In the genomic region with DNA sequence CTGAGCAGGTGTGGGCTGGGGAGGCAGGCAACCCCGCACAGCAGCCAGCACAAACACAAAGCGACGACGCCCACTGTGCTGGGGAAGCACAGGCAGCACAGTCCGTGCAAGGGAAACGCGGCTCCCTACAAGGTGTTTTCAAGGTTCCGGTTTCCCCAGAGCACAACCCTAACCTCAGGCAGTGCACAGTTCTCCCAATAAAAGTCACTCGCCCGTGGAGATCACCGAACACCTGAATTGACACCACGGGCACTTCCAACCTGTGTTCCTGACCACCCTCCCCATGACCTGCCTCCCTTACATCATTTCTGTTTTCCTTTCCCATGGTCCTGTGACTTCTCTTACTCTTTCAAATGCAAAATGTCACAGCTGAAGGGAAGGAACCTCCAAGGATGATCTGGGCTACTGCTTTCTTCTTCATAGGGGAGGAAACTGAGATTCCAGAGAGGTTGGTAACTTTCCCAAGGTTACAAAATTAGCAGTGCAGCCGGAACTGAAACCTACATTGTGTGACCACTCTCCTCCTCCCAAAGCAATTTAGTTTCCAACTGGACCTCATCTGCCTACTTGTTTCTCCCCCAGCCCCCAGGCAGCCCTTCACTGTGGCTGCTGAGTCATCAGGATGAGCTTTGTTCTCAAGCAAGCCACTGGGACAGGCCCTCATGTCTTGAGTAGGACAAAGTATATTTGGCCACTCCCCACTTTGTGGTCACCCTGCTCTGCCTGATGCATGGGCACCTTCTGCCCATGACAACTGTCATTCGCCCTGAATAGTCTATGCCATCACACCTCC, we compare ENCODE assay signal across 8 cellular contexts.
DNase-seq lines count a peak whose midpoint lies in the region; FAIRE-seq and TF ChIP-seq lines count a peak whose summit lies in the region.

No MANE protein-coding gene starts in this region.

- H3K4me3 ChIP-seq in KMS-11 (IDR thresholded peaks at IDR 0.05; ENCODE audit: insufficient read depth, low read depth, low read length): no peak overlapping the region
- H3K4me3 ChIP-seq in bronchial epithelial cell (ENCODE audit: low read depth, low read length): no peak overlapping the region

- FAIRE-seq in bronchial epithelial cell (lab: Jason Lieb, UNC): no peak

- H3K9ac ChIP-seq in KMS-11: no peak overlapping the region

- peak overlapping the region; percentile 29 for H3K4me2 ChIP-seq in KMS-11

- H3K79me2 ChIP-seq in KMS-11 (ENCODE audit: insufficient read depth, low read depth): no peaks in the 10 kb centered on the region

- peak overlapping the region; percentile 35 for H3K27ac Mint-ChIP-seq in activated naive CD4-positive, alpha-beta T cell treated with anti-CD3 and anti-CD28 coated beads, Interleukin-2, amount 50 U/mL, for 24 hours

- H4K20me1 ChIP-seq in KMS-11 (ENCODE audit: insufficient read depth): no peaks in the 10 kb centered on the region

- no peaks in the 10 kb centered on the region for H3K9me3 Mint-ChIP-seq in activated naive CD4-positive, alpha-beta T cell treated with anti-CD3 and anti-CD28 coated beads, Interleukin-2, amount 50 U/mL, for 24 hours

- H3K4me1 Mint-ChIP-seq in activated naive CD4-positive, alpha-beta T cell treated with anti-CD3 and anti-CD28 coated beads, Interleukin-2, amount 50 U/mL, for 24 hours: peaks cover 25% of the 10 kb centered on the region

- H3K27me3 Mint-ChIP-seq in activated naive CD4-positive, alpha-beta T cell treated with anti-CD3 and anti-CD28 coated beads, Interleukin-2, amount 50 U/mL, for 24 hours: no peaks in the 10 kb centered on the region

- no peak overlapping the region for H3K27ac ChIP-seq in KMS-11

- TF ChIP-seq CTCF in KMS-11 (conservative IDR thresholded peaks at IDR 0.05; ENCODE audit: low read depth, low read length) (no peak), bronchial epithelial cell (IDR thresholded peaks at IDR 0.05; ENCODE audit: insufficient read depth, low read length, severe bottlenecking) (no peak)

- H3K4me1 ChIP-seq in KMS-11 (ENCODE audit: low read depth, poor library complexity, severe bottlenecking): peaks cover 19% of the 10 kb centered on the region

- H3K4me3 Mint-ChIP-seq in activated naive CD4-positive, alpha-beta T cell treated with anti-CD3 and anti-CD28 coated beads, Interleukin-2, amount 50 U/mL, for 24 hours: no peak overlapping the region

- no peaks in the 10 kb centered on the region for H3K27me3 ChIP-seq in KMS-11 (ENCODE audit: insufficient read depth, low read depth)
- no peaks in the 10 kb centered on the region for H3K27me3 ChIP-seq in bronchial epithelial cell (ENCODE audit: control insufficient read depth, insufficient read depth, low read length)

- peaks cover 11% of the 10 kb centered on the region for H3K36me3 Mint-ChIP-seq in activated naive CD4-positive, alpha-beta T cell treated with anti-CD3 and anti-CD28 coated beads, Interleukin-2, amount 50 U/mL, for 24 hours

- DNase-seq in activated naive CD4-positive, alpha-beta T cell treated with anti-CD3 and anti-CD28 coated beads, Interleukin-2, amount 50 U/mL, for 16 hours: no peak
- DNase-seq in bronchial epithelial cell (ENCODE audit: low read depth) (peak; percentile 12), renal cortical epithelial cell (ENCODE audit: low read depth) (peak; percentile 97), NCI-H510A (lab: John Stamatoyannopoulos, UW) (no peak), globus pallidus (ENCODE audit: low spot score) (no peak), NCI-H2171 (lab: John Stamatoyannopoulos, UW) (no peak)

- H3K36me3 ChIP-seq in KMS-11 (ENCODE audit: insufficient read depth) (no peaks in the 10 kb centered on the region), bronchial epithelial cell (ENCODE audit: control insufficient read depth, insufficient read depth, low read length) (peaks cover 3% of the 10 kb centered on the region)

- no peak overlapping the region for H2AFZ ChIP-seq in KMS-11 (ENCODE audit: low read depth)

Comparison
In these comparisons a context has a peak if more than half of its experiments do, and no peak if none do; other contexts are left out.
1. DNase-seq: peak in bronchial epithelial cell (single experiment) and renal cortical epithelial cell (single experiment); none in activated naive CD4-positive, alpha-beta T cell treated with anti-CD3 and anti-CD28 coated beads, Interleukin-2, amount 50 U/mL, for 16 hours (single experiment), NCI-H510A (single experiment), globus pallidus (single experiment) and NCI-H2171 (single experiment).